18 cellular contexts compared by ENCODE assay signal in genomic region chr1:170375082-170375733, GRCh38.
"Had no signal": no experiment of that assay in that cellular context is flagged by ENCODE, and none has a peak within 500 bp of the region (broad histone marks: within the 10 kb centered on the region; RNA-seq: fewer than 3 reads in every experiment).

No MANE protein-coding gene starts in this region.

- H3K27ac ChIP-seq: PC-9 had no signal

- H3K4me2 ChIP-seq: PC-9 had no signal

- H3K4me3 ChIP-seq: PC-9 had no signal

- ATAC-seq: activated CD8-positive, alpha-beta memory T cell treated with anti-CD3 and anti-CD28 coated beads, Interleukin-2, amount 10 ng/mL, durations not matched to agents 7 days and 5 days; activated naive CD4-positive, alpha-beta T cell treated with anti-CD3 and anti-CD28 coated beads, Interleukin-2, amount 50 U/mL, for 72 hours; activated naive CD8-positive, alpha-beta T cell treated with anti-CD3 and anti-CD28 coated beads, Interleukin-2, amount 50 U/mL, for 24 hours had no signal

- H2AFZ ChIP-seq: PC-9 had no signal

- DNase-seq: activated B cell treated with CpG ODN at 0.5 μM for 24 hours; activated CD4-positive, alpha-beta T cell treated with anti-CD3 and anti-CD28 coated beads for 1 hour; activated CD4-positive, alpha-beta T cell treated with anti-CD3 and anti-CD28 coated beads, Interleukin-2, amount 10 ng/mL, durations not matched to agents 24 days and 14 days; activated CD4-positive, alpha-beta T cell treated with anti-CD3 and anti-CD28 coated beads, Interleukin-2, amount 50 U/mL, for 48 hours; activated CD8-positive, alpha-beta memory T cell treated with anti-CD3 and anti-CD28 coated beads, Interleukin-2, amount 10 ng/mL, durations not matched to agents 7 days and 5 days; activated effector memory CD4-positive, alpha-beta T cell treated with Interleukin-2 at 50 U/mL for 16 hours; activated naive CD4-positive, alpha-beta T cell; activated naive CD8-positive, alpha-beta T cell treated with anti-CD3 and anti-CD28 coated beads, Interleukin-2, amount 50 U/mL, for 24 hours; activated T-cell treated with anti-CD3 and anti-CD28 coated beads, Interleukin-2, amount 50 U/mL, for 24 hours; amygdala; KBM-7; NCI-H1092; NCI-H1417; NCI-H1930; NCI-H510A treated with DMSO at 0.1 percent for 48 hours; PC-9; SHP77 treated with DMSO at 0.1 percent for 48 hours had no signal
